ENCODE assay signal across 2 cellular contexts in the genomic region with DNA sequence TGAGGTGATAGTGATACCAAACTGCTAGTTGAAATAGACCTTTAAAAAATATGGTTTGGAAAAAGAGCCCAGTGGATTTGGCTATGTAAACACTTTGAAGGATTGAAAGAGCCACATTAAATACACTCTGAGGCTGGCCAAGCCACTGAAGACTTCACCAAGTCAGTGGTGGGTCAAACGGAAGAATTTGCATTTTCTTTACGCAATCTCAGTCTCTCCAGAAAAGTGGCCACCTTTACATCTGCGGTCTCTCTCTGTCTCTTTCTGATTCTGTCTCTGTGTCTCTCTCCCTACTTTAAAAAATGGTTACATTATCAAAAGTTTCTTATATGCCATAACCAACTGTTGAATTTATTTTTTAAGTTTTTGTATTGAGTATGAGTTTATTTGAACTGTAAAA.
TF ChIP-seq lines count a peak whose summit lies in the region.

No MANE protein-coding gene starts in this region.

TF ChIP-seq in H1, 55 proteins besides CTCF, POLR2A, EP300 and RAD21:
- TF ChIP-seq GABPA (IDR thresholded peaks at IDR 0.05; ENCODE audit: borderline replicate concordance, insufficient read depth, low read length) (no peak), CEBPB (IDR thresholded peaks at IDR 0.05; ENCODE audit: low read depth, low read length) (peak; percentile 69; the same call in 1 of the 2 replicates)

TF ChIP-seq in WTC11, 78 proteins besides CTCF, POLR2A, EP300 and RAD21:
- TF ChIP-seq ELF4 (CRISPR knock-in tag; IDR thresholded peaks at IDR 0.05; ENCODE audit: low read depth) (no peak), NFE2L1 (CRISPR knock-in tag; IDR thresholded peaks at IDR 0.05) (no peak), TCF7 (CRISPR knock-in tag; IDR thresholded peaks at IDR 0.05; ENCODE audit: low read depth) (no peak), HMGA2 (CRISPR knock-in tag; IDR thresholded peaks at IDR 0.05) (no peak), ZNF425 (CRISPR knock-in tag; conservative IDR thresholded peaks at IDR 0.05) (no peak), ATF3 (CRISPR knock-in tag; conservative IDR thresholded peaks at IDR 0.05) (no peak), ZNF263 (CRISPR knock-in tag; IDR thresholded peaks at IDR 0.05; ENCODE audit: low read depth) (no peak), NFATC4 (CRISPR knock-in tag; IDR thresholded peaks at IDR 0.05) (no peak), ETV6 (CRISPR knock-in tag; IDR thresholded peaks at IDR 0.05) (no peak), ZNF232 (CRISPR knock-in tag; IDR thresholded peaks at IDR 0.05) (no peak), AFF4 (CRISPR knock-in tag; IDR thresholded peaks at IDR 0.05; ENCODE audit: borderline replicate concordance) (no peak), NR1H2 (CRISPR knock-in tag; IDR thresholded peaks at IDR 0.05) (no peak)
- TF ChIP-seq, protein P1, sequence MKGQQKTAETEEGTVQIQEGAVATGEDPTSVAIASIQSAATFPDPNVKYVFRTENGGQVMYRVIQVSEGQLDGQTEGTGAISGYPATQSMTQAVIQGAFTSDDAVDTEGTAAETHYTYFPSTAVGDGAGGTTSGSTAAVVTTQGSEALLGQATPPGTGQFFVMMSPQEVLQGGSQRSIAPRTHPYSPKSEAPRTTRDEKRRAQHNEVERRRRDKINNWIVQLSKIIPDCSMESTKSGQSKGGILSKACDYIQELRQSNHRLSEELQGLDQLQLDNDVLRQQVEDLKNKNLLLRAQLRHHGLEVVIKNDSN (CRISPR knock-in tag; IDR thresholded peaks at IDR 0.05) = no peak
- TF ChIP-seq, protein P2, sequence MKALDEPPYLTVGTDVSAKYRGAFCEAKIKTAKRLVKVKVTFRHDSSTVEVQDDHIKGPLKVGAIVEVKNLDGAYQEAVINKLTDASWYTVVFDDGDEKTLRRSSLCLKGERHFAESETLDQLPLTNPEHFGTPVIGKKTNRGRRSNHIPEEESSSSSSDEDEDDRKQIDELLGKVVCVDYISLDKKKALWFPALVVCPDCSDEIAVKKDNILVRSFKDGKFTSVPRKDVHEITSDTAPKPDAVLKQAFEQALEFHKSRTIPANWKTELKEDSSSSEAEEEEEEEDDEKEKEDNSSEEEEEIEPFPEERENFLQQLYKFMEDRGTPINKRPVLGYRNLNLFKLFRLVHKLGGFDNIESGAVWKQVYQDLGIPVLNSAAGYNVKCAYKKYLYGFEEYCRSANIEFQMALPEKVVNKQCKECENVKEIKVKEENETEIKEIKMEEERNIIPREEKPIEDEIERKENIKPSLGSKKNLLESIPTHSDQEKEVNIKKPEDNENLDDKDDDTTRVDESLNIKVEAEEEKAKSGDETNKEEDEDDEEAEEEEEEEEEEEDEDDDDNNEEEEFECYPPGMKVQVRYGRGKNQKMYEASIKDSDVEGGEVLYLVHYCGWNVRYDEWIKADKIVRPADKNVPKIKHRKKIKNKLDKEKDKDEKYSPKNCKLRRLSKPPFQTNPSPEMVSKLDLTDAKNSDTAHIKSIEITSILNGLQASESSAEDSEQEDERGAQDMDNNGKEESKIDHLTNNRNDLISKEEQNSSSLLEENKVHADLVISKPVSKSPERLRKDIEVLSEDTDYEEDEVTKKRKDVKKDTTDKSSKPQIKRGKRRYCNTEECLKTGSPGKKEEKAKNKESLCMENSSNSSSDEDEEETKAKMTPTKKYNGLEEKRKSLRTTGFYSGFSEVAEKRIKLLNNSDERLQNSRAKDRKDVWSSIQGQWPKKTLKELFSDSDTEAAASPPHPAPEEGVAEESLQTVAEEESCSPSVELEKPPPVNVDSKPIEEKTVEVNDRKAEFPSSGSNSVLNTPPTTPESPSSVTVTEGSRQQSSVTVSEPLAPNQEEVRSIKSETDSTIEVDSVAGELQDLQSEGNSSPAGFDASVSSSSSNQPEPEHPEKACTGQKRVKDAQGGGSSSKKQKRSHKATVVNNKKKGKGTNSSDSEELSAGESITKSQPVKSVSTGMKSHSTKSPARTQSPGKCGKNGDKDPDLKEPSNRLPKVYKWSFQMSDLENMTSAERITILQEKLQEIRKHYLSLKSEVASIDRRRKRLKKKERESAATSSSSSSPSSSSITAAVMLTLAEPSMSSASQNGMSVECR (CRISPR knock-in tag; IDR thresholded peaks at IDR 0.05; ENCODE audit: borderline replicate concordance) = no peak
- TF ChIP-seq, protein P3, sequence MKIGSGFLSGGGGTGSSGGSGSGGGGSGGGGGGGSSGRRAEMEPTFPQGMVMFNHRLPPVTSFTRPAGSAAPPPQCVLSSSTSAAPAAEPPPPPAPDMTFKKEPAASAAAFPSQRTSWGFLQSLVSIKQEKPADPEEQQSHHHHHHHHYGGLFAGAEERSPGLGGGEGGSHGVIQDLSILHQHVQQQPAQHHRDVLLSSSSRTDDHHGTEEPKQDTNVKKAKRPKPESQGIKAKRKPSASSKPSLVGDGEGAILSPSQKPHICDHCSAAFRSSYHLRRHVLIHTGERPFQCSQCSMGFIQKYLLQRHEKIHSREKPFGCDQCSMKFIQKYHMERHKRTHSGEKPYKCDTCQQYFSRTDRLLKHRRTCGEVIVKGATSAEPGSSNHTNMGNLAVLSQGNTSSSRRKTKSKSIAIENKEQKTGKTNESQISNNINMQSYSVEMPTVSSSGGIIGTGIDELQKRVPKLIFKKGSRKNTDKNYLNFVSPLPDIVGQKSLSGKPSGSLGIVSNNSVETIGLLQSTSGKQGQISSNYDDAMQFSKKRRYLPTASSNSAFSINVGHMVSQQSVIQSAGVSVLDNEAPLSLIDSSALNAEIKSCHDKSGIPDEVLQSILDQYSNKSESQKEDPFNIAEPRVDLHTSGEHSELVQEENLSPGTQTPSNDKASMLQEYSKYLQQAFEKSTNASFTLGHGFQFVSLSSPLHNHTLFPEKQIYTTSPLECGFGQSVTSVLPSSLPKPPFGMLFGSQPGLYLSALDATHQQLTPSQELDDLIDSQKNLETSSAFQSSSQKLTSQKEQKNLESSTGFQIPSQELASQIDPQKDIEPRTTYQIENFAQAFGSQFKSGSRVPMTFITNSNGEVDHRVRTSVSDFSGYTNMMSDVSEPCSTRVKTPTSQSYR (CRISPR knock-in tag; IDR thresholded peaks at IDR 0.05) = no peak
